ENCODE assay signal across 26 cellular contexts in the genomic region with DNA sequence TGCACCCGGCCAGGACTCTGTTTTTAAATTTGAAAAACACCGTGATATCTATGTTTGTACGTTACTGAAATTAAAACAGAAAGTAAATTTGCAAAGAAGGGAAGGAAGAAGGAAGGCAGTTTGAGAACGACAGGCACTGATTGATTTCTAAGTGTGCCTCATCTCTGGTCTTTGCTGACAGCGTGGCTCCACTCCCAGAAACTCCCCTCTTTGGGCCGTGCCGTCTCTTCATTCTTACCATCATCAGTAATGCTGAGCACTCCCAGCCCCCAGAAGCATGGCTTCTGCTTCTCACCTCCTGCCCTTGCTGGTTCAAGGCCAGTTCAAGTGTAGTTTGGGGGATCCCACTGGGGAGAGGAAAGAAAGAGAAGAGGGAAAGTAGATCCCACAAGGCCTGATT.
"Had no signal": no experiment of that assay in that cellular context is flagged by ENCODE, and none has a peak within 500 bp of the region (broad histone marks: within the 10 kb centered on the region; RNA-seq: fewer than 3 reads in every experiment).

No MANE protein-coding gene starts in this region.

- H2AFZ ChIP-seq: hepatocyte had no signal

- H3K4me3 Mint-ChIP-seq: dendritic cell treated with granulocyte-macrophage colony-stimulating factor and Interleukin-4, amounts not matched to agents 40 ng/mL and 50 ng/mL, for 4 days; effector memory CD8-positive, alpha-beta T cell; endodermal cell had no signal

- H3K4me3 ChIP-seq: colonic mucosa, coronary artery, dorsolateral prefrontal cortex, esophagus muscularis mucosa, esophagus squamous epithelium, gastrocnemius medialis, gastroesophageal sphincter, heart left ventricle, heart right ventricle, hepatocyte had no signal

- H3K36me3 ChIP-seq: colonic mucosa, esophagus muscularis mucosa, esophagus squamous epithelium, gastrocnemius medialis, gastroesophageal sphincter, heart left ventricle, heart right ventricle had no signal

- H3K27ac Mint-ChIP-seq: dendritic cell treated with granulocyte-macrophage colony-stimulating factor and Interleukin-4, amounts not matched to agents 40 ng/mL and 50 ng/mL, for 4 days; effector memory CD8-positive, alpha-beta T cell; endodermal cell had no signal

- H3K79me2 ChIP-seq: hepatocyte had no signal

- H3K4me2 ChIP-seq: hepatocyte had no signal

- H3K9me3 ChIP-seq: colonic mucosa, esophagus muscularis mucosa, esophagus squamous epithelium, gastrocnemius medialis, gastroesophageal sphincter, heart left ventricle, heart right ventricle had no signal

- H3K4me1 ChIP-seq: colonic mucosa, esophagus muscularis mucosa, esophagus squamous epithelium, gastrocnemius medialis, gastroesophageal sphincter had no signal

- H3K27me3 Mint-ChIP-seq: dendritic cell treated with granulocyte-macrophage colony-stimulating factor and Interleukin-4, amounts not matched to agents 40 ng/mL and 50 ng/mL, for 4 days; effector memory CD8-positive, alpha-beta T cell had no signal

- ATAC-seq: effector memory CD8-positive, alpha-beta T cell; esophagus mucosa; foreskin keratinocyte; gastrocnemius medialis; gastroesophageal sphincter; heart left ventricle; heart right ventricle had no signal

- H3K9me3 Mint-ChIP-seq: endodermal cell had no signal

- H3K27ac ChIP-seq: colonic mucosa, coronary artery, dorsolateral prefrontal cortex, epithelial cell of prostate, esophagus muscularis mucosa, esophagus squamous epithelium, foreskin keratinocyte, gastrocnemius medialis, gastroesophageal sphincter, heart left ventricle, heart right ventricle, hepatocyte had no signal

- DNase-seq: colonic mucosa; cortex of kidney; dermis blood vessel endothelial cell; dorsolateral prefrontal cortex; effector CD4-positive, alpha-beta T cell; effector CD8-positive, alpha-beta T cell; effector memory CD4-positive, alpha-beta T cell; effector memory CD8-positive, alpha-beta T cell; endodermal cell; erythroblast; esophagus squamous epithelium; foreskin fibroblast; foreskin keratinocyte; foreskin melanocyte; gastrocnemius medialis; glutamatergic neuron; head of caudate nucleus; heart left ventricle; heart right ventricle had no signal

- H3K27me3 ChIP-seq: colonic mucosa, dorsolateral prefrontal cortex, esophagus muscularis mucosa, foreskin keratinocyte, gastrocnemius medialis, gastroesophageal sphincter, heart left ventricle, heart right ventricle, hepatocyte had no signal
